15 cellular contexts compared by ENCODE assay signal in the genomic region with DNA sequence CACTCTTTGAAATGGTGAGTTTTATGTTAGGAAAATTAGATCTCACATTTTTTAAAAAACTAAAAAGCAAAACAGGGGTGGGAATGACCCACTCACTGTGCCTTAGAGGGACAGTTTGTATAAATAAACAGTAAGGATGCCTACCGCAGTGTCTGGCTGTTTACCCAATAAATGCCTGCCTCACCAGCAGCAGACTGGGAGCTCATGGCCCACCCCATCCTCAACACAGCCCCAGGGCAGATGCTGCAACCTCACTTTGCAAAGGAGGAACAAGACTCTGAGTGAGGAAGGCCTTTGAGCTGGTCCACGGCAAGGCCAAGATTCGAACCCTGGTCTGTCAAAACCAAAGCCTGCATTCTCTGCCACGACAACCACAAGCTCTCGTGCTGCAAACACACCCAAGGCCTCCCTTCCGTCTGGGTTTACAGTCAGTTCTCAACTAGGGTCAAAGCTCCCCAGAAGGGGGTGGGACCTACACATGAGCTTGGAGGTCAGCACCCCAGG.
DNase-seq lines count a peak whose midpoint lies in the region; ATAC-seq lines count a peak whose summit lies in the region.
"Had no signal": no experiment of that assay in that cellular context is flagged by ENCODE, and none has a peak within 500 bp of the region (broad histone marks: within the 10 kb centered on the region; RNA-seq: fewer than 3 reads in every experiment).

No MANE protein-coding gene starts in this region.

- no peak overlapping the region for H3K14ac ChIP-seq in mesenchymal stem cell (ENCODE audit: low read length in 2 of 2)

- H3K27me3 ChIP-seq in SJSA1 (replicated peaks) (no peaks in the 10 kb centered on the region), mesenchymal stem cell (ENCODE audit: control insufficient read depth in 1 of 2, insufficient read depth in 1 of 2, low read length in 2 of 2) (peaks cover 13 to 51% of the 10 kb centered on the region in 2 experiments)
- H3K27me3 ChIP-seq: BE2C had no signal

- H3K4me1 ChIP-seq in SJSA1 (replicated peaks) (peaks cover 45% of the 10 kb centered on the region), mesenchymal stem cell (ENCODE audit: control insufficient read depth, insufficient read depth, low read depth, low read length) (peaks cover 2% of the 10 kb centered on the region)
- H3K4me1 ChIP-seq: BE2C had no signal

- H3K9ac ChIP-seq in mesenchymal stem cell (ENCODE audit: low read length), result no peak overlapping the region

- H3K27ac ChIP-seq in SJSA1, result no peak overlapping the region
- H3K27ac ChIP-seq in mesenchymal stem cell (ENCODE audit: low read length, poor library complexity, severe bottlenecking), result no peak overlapping the region
- H3K27ac ChIP-seq: C4-2B had no signal

- DNase-seq in H4 (ENCODE audit: low spot score), result peak; percentile 50
- DNase-seq in SJSA1 (ENCODE audit: low read depth in 1 of 2, low spot score in 2 of 2), result peak; percentile 81 to 94
- DNase-seq in mesenchymal stem cell, result peak; percentile 11
- DNase-seq in HK-2 (ENCODE audit: unreplicated experiment), result no peak
- no peak for DNase-seq in activated gamma-delta T cell (lab: John Stamatoyannopoulos, UW)
- DNase-seq: BE2C; CD4-positive, alpha-beta memory T cell; DMS153; DMS79 treated with DMSO at 0.1 percent for 48 hours; IMR-90; KG1 had no signal

- no peak overlapping the region for H3K4me3 ChIP-seq in SJSA1
- H3K4me3 ChIP-seq in mesenchymal stem cell (ENCODE audit: insufficient read depth in 1 of 2, low read depth in 1 of 2, low read length in 2 of 2), result no peak overlapping the region

- no peak overlapping the region for H4K91ac ChIP-seq in mesenchymal stem cell (ENCODE audit: low read length)

- H2BK5ac ChIP-seq in mesenchymal stem cell (ENCODE audit: low read depth, low read length, poor library complexity, severe bottlenecking), result no peak overlapping the region

- no peak overlapping the region for H3K4me2 ChIP-seq in mesenchymal stem cell (ENCODE audit: low read length, poor library complexity, severe bottlenecking)

- no peak for ATAC-seq in HG03175 (IDR thresholded peaks at IDR 0.05; ENCODE audit: unreplicated experiment)
- ATAC-seq in GM19035 (IDR thresholded peaks at IDR 0.05; ENCODE audit: unreplicated experiment), result no peak
- ATAC-seq: HCT116 had no signal

- H2BK15ac ChIP-seq in mesenchymal stem cell (ENCODE audit: low read depth, poor library complexity, severe bottlenecking), result no peak overlapping the region

- H3K9me3 ChIP-seq in SJSA1 (replicated peaks) (no peaks in the 10 kb centered on the region), mesenchymal stem cell (ENCODE audit: control insufficient read depth, low read length) (no peaks in the 10 kb centered on the region)
- H3K9me3 ChIP-seq: BE2C had no signal

- no peak overlapping the region for H2BK12ac ChIP-seq in mesenchymal stem cell (ENCODE audit: low read length in 2 of 2)

- H2AK5ac ChIP-seq in mesenchymal stem cell (ENCODE audit: low read length, severe bottlenecking), result no peak overlapping the region

- H4K8ac ChIP-seq in mesenchymal stem cell (ENCODE audit: low read length), result no peak overlapping the region

- H2AFZ ChIP-seq in mesenchymal stem cell (ENCODE audit: low read depth, low read length), result no peak overlapping the region

- H3K18ac ChIP-seq in mesenchymal stem cell (ENCODE audit: low read depth in 1 of 2, low read length in 2 of 2), result no peak overlapping the region

- H2BK120ac ChIP-seq in mesenchymal stem cell (ENCODE audit: low read depth, low read length), result no peak overlapping the region

- no peaks in the 10 kb centered on the region for H3K79me1 ChIP-seq in mesenchymal stem cell (replicated peaks; ENCODE audit: low read length, poor library complexity, severe bottlenecking)

- WGBS in mesenchymal stem cell, result 82% methylated on average over 6 of the region's 6 CpGs

- no peaks in the 10 kb centered on the region for H3K36me3 ChIP-seq in SJSA1
- H3K36me3 ChIP-seq in mesenchymal stem cell (ENCODE audit: control insufficient read depth in 1 of 2, insufficient read depth in 2 of 2, low read depth in 1 of 2, low read length in 2 of 2), result no peaks in the 10 kb centered on the region
- H3K36me3 ChIP-seq: BE2C had no signal

- H3K23ac ChIP-seq in mesenchymal stem cell (ENCODE audit: low read length in 2 of 2), result no peak overlapping the region

- no peak overlapping the region for H3K4ac ChIP-seq in mesenchymal stem cell (ENCODE audit: low read depth in 1 of 2, low read length in 2 of 2)

Comparison
In these comparisons a context has a peak if more than half of its experiments do, and no peak if none do; other contexts are left out.
1. DNase-seq: peak in H4 (single experiment), SJSA1 (2 of 2) and mesenchymal stem cell (single experiment); none in HK-2 (single experiment) and activated gamma-delta T cell (single experiment).